1 cellular context compared by ENCODE assay signal in genomic region chr2:135819211-135819610, GRCh38.
TF ChIP-seq lines count a peak whose summit lies in the region.

No MANE protein-coding gene starts in this region.

TF ChIP-seq in HCT116, 20 proteins besides CTCF, POLR2A, EP300 and RAD21 (continued from another document):
- no peak for TF ChIP-seq ZBTB33 (IDR thresholded peaks at IDR 0.05; ENCODE audit: extremely low read depth, insufficient replicate concordance, low read length)
